Comparison of ENCODE assay signal across 12 cellular contexts in the genomic region with DNA sequence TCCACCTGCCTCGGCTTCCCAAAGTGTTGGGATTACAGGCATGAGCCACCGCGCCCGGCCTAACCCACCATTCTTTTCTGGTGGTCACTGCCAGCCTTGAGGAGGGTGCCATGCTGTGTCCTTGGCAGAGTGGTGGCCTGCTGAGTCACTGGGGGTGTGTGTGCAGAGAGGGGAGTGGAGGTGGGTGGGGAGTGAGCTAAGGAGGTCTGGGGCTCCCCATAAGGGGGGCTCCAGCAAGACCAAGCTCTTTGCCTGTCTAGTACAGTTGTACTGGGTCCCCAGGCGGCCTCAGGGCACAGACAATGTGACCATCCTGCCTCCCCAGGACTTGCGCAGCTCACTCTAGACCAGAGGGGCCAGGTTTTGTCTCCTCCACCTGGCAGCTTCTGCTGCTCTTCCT. TPM values are rescaled to one million over a fixed set of nuclear protein-coding genes. Genes with fewer than 3 reads are reported as not detected.
"Had no signal": no experiment of that assay in that cellular context is flagged by ENCODE, and none has a peak within 500 bp of the region (broad histone marks: within the 10 kb centered on the region; RNA-seq: fewer than 3 reads in every experiment).

No MANE protein-coding gene starts in this region.

- H3K27ac Mint-ChIP-seq: activated T-helper 1 cell treated with anti-CD3 and anti-CD28 coated beads, Interleukin-12 subunit alpha, Interleukin-12 subunit beta, Interleukin-2, Interleukin-4 antibody, amounts not matched to agents 30 ng/mL and 10 ng/mL and 1 ng/mL, durations not matched to agents 14 hours and 24 hours and 36 hours; dendritic cell treated with granulocyte-macrophage colony-stimulating factor and Interleukin-4, amounts not matched to agents 40 ng/mL and 50 ng/mL, for 4 days; T-helper 2 cell treated with Interferon-gamma antibody and Interleukin-4, amounts not matched to agents 5 μg/mL and 100 μg/mL, for 36 hours had no signal

- H3K9me3 ChIP-seq: psoas muscle, right lobe of liver, stomach, thoracic aorta had no signal

- H3K27ac ChIP-seq: psoas muscle, right lobe of liver, stomach, thoracic aorta had no signal

- H3K4me1 ChIP-seq: psoas muscle, right lobe of liver had no signal

- H3K9me3 Mint-ChIP-seq: activated T-helper 1 cell treated with anti-CD3 and anti-CD28 coated beads, Interleukin-12 subunit alpha, Interleukin-12 subunit beta, Interleukin-2, Interleukin-4 antibody, amounts not matched to agents 30 ng/mL and 10 ng/mL and 1 ng/mL, durations not matched to agents 14 hours and 24 hours and 36 hours; dendritic cell treated with granulocyte-macrophage colony-stimulating factor and Interleukin-4, amounts not matched to agents 40 ng/mL and 50 ng/mL, for 4 days; T-helper 2 cell treated with Interferon-gamma antibody and Interleukin-4, amounts not matched to agents 5 μg/mL and 100 μg/mL, for 36 hours had no signal

- H3K27me3 ChIP-seq: right lobe of liver, stomach had no signal

- H3K4me3 ChIP-seq: psoas muscle, right lobe of liver, stomach, thoracic aorta had no signal

- ATAC-seq: activated CD4-positive, CD25-positive, alpha-beta regulatory T cell treated with anti-CD3 and anti-CD28 coated beads, Interleukin-2, amount 50 U/mL, for 24 hours; psoas muscle had no signal

- H3K36me3 ChIP-seq: right lobe of liver, stomach, thoracic aorta had no signal

- H3K27me3 Mint-ChIP-seq: dendritic cell treated with granulocyte-macrophage colony-stimulating factor and Interleukin-4, amounts not matched to agents 40 ng/mL and 50 ng/mL, for 4 days had no signal

- DNase-seq: anterior cingulate cortex, cerebellar nuclear complex, hypothalamus, kidney glomerular epithelial cell, psoas muscle, right lobe of liver, stomach had no signal

- H3K4me3 Mint-ChIP-seq: activated T-helper 1 cell treated with anti-CD3 and anti-CD28 coated beads, Interleukin-12 subunit alpha, Interleukin-12 subunit beta, Interleukin-2, Interleukin-4 antibody, amounts not matched to agents 30 ng/mL and 10 ng/mL and 1 ng/mL, durations not matched to agents 14 hours and 24 hours and 36 hours; dendritic cell treated with granulocyte-macrophage colony-stimulating factor and Interleukin-4, amounts not matched to agents 40 ng/mL and 50 ng/mL, for 4 days; T-helper 2 cell treated with Interferon-gamma antibody and Interleukin-4, amounts not matched to agents 5 μg/mL and 100 μg/mL, for 36 hours had no signal

RNA-seq across cellular contexts. Expression of gene LAMA3, which starts 36.1 kb away (rescaled TPM):
- total RNA-seq: activated T-helper 1 cell treated with anti-CD3 and anti-CD28 coated beads, Interleukin-12 subunit alpha, Interleukin-12 subunit beta, Interleukin-2, Interleukin-4 antibody, amounts not matched to agents 30 ng/mL and 10 ng/mL and 1 ng/mL, durations not matched to agents 14 hours and 24 hours and 36 hours had no signal
